Comparison of ENCODE assay signal across 8 cellular contexts in the genomic region with DNA sequence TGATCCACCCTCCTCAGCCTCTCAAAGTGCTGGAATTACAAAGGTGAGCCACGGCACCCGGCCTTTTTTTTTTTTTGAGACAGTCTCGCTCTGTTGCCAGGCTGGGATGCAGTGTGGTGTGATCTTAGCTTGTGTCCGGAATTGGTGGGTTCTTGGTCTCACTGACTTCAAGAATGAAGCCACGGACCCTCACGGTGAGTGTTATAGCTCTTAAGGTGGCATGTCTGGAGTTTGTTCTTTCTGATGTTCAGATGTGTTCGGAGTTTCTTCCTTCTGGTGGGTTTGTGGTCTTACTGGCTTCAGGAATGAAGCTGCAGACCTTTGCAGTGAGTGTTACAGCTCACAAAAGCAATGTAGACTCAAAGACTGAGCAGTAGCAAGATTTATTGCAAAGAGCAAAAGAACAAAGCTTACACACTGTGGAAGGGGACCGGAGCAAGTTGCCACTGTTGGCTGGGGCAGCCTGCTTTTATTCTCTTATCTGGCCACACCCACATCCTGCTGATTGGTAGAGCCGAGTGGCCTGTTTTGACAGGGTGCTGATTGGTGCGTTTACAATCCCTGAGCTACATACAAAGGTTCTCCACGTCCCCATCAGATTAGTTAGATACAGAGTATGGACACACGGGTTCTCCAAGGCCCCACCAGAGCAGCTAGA.
DNase-seq lines count a peak whose midpoint lies in the region; ATAC-seq and TF ChIP-seq lines count a peak whose summit lies in the region.
"Not testable (repeated sequence)": the region's sequence is repeated elsewhere in the genome, so short reads cannot be mapped to it uniquely, and the experiment has no call there.

No MANE protein-coding gene starts in this region.

- RAD21 ChIA-PET in HCT116 (lab: Charles Lee; ENCODE audit: low non-redundant PET in 1 of 2, low total read pairs in 2 of 2, uncharacterized antibody in 2 of 2, unreplicated experiment in 2 of 2) = interaction anchor here in 1 of 2 experiments (1.1 kb wide), 1 partner anchor 46 kb away, joined by 3 read pairs; no protein-coding TSS in a partner anchor

- not testable (repeated sequence) for H2BK5ac ChIP-seq in mesenchymal stem cell (ENCODE audit: low read depth, low read length, poor library complexity, severe bottlenecking)

- peak overlapping the region; percentile 67 for H3K4me2 ChIP-seq in HCT116 (ENCODE audit: low read length)
- not testable (repeated sequence) for H3K4me2 ChIP-seq in mammary epithelial cell (ENCODE audit: insufficient read depth, low read depth, low read length); mesenchymal stem cell (ENCODE audit: low read length, poor library complexity, severe bottlenecking)

- H4K91ac ChIP-seq in mesenchymal stem cell (ENCODE audit: low read length) = not testable (repeated sequence)

- H2BK120ac ChIP-seq in mesenchymal stem cell (ENCODE audit: low read depth, low read length) = not testable (repeated sequence)

- 94% methylated on average over 7 of the region's 12 CpGs for WGBS in mammary epithelial cell (ENCODE audit: low coverage, missing lambda C conversion rate)
- WGBS in mesenchymal stem cell = 96% methylated on average over 12 of the region's 12 CpGs

- H3K4me1 Mint-ChIP-seq in activated CD4-positive, alpha-beta memory T cell treated with anti-CD3 and anti-CD28 coated beads, Interleukin-2, amount 10 ng/mL, durations not matched to agents 7 days and 5 days = peaks cover 78% of the 10 kb centered on the region

- not testable (repeated sequence) for H3K9me3 Mint-ChIP-seq in activated CD4-positive, alpha-beta memory T cell treated with anti-CD3 and anti-CD28 coated beads, Interleukin-2, amount 10 ng/mL, durations not matched to agents 7 days and 5 days

- H3K36me3 Mint-ChIP-seq in activated CD4-positive, alpha-beta memory T cell treated with anti-CD3 and anti-CD28 coated beads, Interleukin-2, amount 10 ng/mL, durations not matched to agents 7 days and 5 days (ENCODE audit: low read depth) = peaks cover 37% of the 10 kb centered on the region

- not testable (repeated sequence) for H3K18ac ChIP-seq in mesenchymal stem cell (ENCODE audit: low read depth in 1 of 2, low read length in 2 of 2)

- intact Hi-C loops in HCT116 (cut with micrococcal nuclease) = loop anchor here (2.0 to 10.0 kb wide), 2 partner anchors 32 to 200 kb away; a partner anchor contains a TSS
- intact Hi-C loops in mammary epithelial cell (cut with micrococcal nuclease) = loop anchor here (2.0 kb wide), 1 partner anchor 132 kb away; no protein-coding TSS in a partner anchor

- not testable (repeated sequence) for H3K27me3 Mint-ChIP-seq in activated CD4-positive, alpha-beta memory T cell treated with anti-CD3 and anti-CD28 coated beads, Interleukin-2, amount 10 ng/mL, durations not matched to agents 7 days and 5 days

- H3K27me3 ChIP-seq in ACC112 (ENCODE audit: insufficient read depth, low read length); HCT116 (ENCODE audit: insufficient read depth, low read length); mammary epithelial cell (ENCODE audit: insufficient read depth, low read length); mesenchymal stem cell (ENCODE audit: control insufficient read depth in 1 of 2, insufficient read depth in 1 of 2, low read length in 2 of 2): not testable (repeated sequence)

- H3K36me3 ChIP-seq in ACC112 (ENCODE audit: insufficient read depth, low read length); HCT116 (ENCODE audit: control insufficient read depth in 1 of 2, insufficient read depth in 2 of 2, low read length in 2 of 2); mammary epithelial cell (ENCODE audit: insufficient read depth, low read length); mesenchymal stem cell (ENCODE audit: control insufficient read depth in 1 of 2, insufficient read depth in 2 of 2, low read depth in 1 of 2, low read length in 2 of 2): not testable (repeated sequence)

- CTCF ChIA-PET in HCT116 (lab: Charles Lee) = interaction anchor here (0.7 to 1.7 kb wide), 2 partner anchors 40 to 136 kb away, joined by 4 read pairs; no protein-coding TSS in a partner anchor
- CTCF ChIA-PET in activated CD4-positive, alpha-beta memory T cell treated with anti-CD3 and anti-CD28 coated beads, Interleukin-2, amount 10 ng/mL, durations not matched to agents 7 days and 5 days (lab: Charles Lee) = interaction anchor here (0.7 to 2.1 kb wide), 2 partner anchors 15 to 272 kb away, joined by 3 to 8 read pairs; no protein-coding TSS in a partner anchor
- CTCF ChIA-PET in mammary epithelial cell (lab: Charles Lee; ENCODE audit: low non-redundant PET) = not testable (repeated sequence)

- not testable (repeated sequence) for H2BK15ac ChIP-seq in mesenchymal stem cell (ENCODE audit: low read depth, poor library complexity, severe bottlenecking)

- H2AK5ac ChIP-seq in mesenchymal stem cell (ENCODE audit: low read length, severe bottlenecking) = not testable (repeated sequence)

- H2BK12ac ChIP-seq in mesenchymal stem cell (ENCODE audit: low read length in 2 of 2) = peak overlapping the region; percentile 28 to 54

- H3K4me1 ChIP-seq in ACC112 (ENCODE audit: control insufficient read depth, insufficient read depth, low read length, unreplicated experiment) = peaks cover 49% of the 10 kb centered on the region
- peaks cover 76 to 88% of the 10 kb centered on the region in 2 experiments for H3K4me1 ChIP-seq in HCT116 (ENCODE audit: control insufficient read depth in 1 of 2, insufficient read depth in 2 of 2, low read length in 2 of 2)
- peaks cover 56% of the 10 kb centered on the region for H3K4me1 ChIP-seq in mammary epithelial cell (ENCODE audit: insufficient read depth, low read length)
- H3K4me1 ChIP-seq in mesenchymal stem cell (ENCODE audit: control insufficient read depth, insufficient read depth, low read depth, low read length) = peaks cover 17% of the 10 kb centered on the region

- H3K9me3 ChIP-seq in HCT116 (ENCODE audit: control insufficient read depth in 1 of 2, insufficient read depth in 1 of 2, low read depth in 1 of 2, low read length in 2 of 2); mammary epithelial cell (replicated peaks; ENCODE audit: insufficient read depth, low read length); mesenchymal stem cell (ENCODE audit: control insufficient read depth, low read length): not testable (repeated sequence)

- peak overlapping the region; percentile 73 for H3K27ac Mint-ChIP-seq in activated CD4-positive, alpha-beta memory T cell treated with anti-CD3 and anti-CD28 coated beads, Interleukin-2, amount 10 ng/mL, durations not matched to agents 7 days and 5 days

- not testable (repeated sequence) for H3K79me1 ChIP-seq in mesenchymal stem cell (replicated peaks; ENCODE audit: low read length, poor library complexity, severe bottlenecking)

- POLR2A ChIA-PET in HCT116 (lab: Charles Lee) = interaction anchor here (0.7 to 30.6 kb wide), 33 partner anchors 9 to 551 kb away, joined by 3 to 680 read pairs (median 6); a partner anchor contains a TSS
- POLR2A ChIA-PET in activated CD4-positive, alpha-beta memory T cell treated with anti-CD3 and anti-CD28 coated beads, Interleukin-2, amount 10 ng/mL, durations not matched to agents 7 days and 5 days (lab: Charles Lee) = interaction anchor here (0.6 kb wide), 1 partner anchor 264 kb away, joined by 3 read pairs; no protein-coding TSS in a partner anchor

- peak overlapping the region in 1 of 2 experiments; percentile 77 for H3K4ac ChIP-seq in mesenchymal stem cell (ENCODE audit: low read depth in 1 of 2, low read length in 2 of 2)

- H4K20me1 ChIP-seq in HCT116 (ENCODE audit: insufficient read depth); mammary epithelial cell (ENCODE audit: insufficient read depth, low read length): not testable (repeated sequence)

- H4K8ac ChIP-seq in mesenchymal stem cell (ENCODE audit: low read length) = not testable (repeated sequence)

- TF ChIP-seq CTCF in HCT116 (IDR thresholded peaks at IDR 0.05 in 2 of 3, conservative IDR thresholded peaks at IDR 0.05 in 1 of 3; ENCODE audit: borderline replicate concordance in 1 of 3, insufficient read depth in 1 of 3, low read depth in 2 of 3, low read length in 2 of 3); mammary epithelial cell (conservative IDR thresholded peaks at IDR 0.05 in 1 of 2, IDR thresholded peaks at IDR 0.05 in 1 of 2; ENCODE audit: extremely low read depth in 1 of 2, insufficient read depth in 1 of 2, low read depth in 1 of 2, low read length in 2 of 2): not testable (repeated sequence)

- BruUV-seq in HCT116 (replicated peaks; lab: Mats Ljungman, UMichigan) (TSS peak; percentile 91), mammary epithelial cell (replicated peaks; lab: Mats Ljungman, UMichigan) (TSS peak; percentile 91)

- in situ Hi-C loops in mammary epithelial cell (cut with MboI; ENCODE audit: low sequenced_read_pairs in 2 of 2) = loop anchor here in 1 of 2 donors (5.0 kb wide), 1 partner anchor 33 kb away; no protein-coding TSS in a partner anchor

- not testable (repeated sequence) for H3K9me2 ChIP-seq in HCT116 (ENCODE audit: insufficient read depth)

- dilution Hi-C loops in mammary epithelial cell (cut with HindIII; ENCODE audit: low sequenced_read_pairs) = not testable (repeated sequence)

- peak; percentile 13 for ATAC-seq in HCT116

- H3K27ac ChIP-seq in ACC112 (ENCODE audit: low read depth, low read length) (peak overlapping the region; percentile 85), HCT116 (ENCODE audit: low read depth, low read length) (peak overlapping the region; percentile 97), mammary epithelial cell (ENCODE audit: insufficient read depth, low read depth, low read length) (peak overlapping the region; percentile 72)
- not testable (repeated sequence) for H3K27ac ChIP-seq in mesenchymal stem cell (ENCODE audit: low read length, poor library complexity, severe bottlenecking)

- DNase-seq in HCT116 (ENCODE audit: low read depth, low spot score) (peak; percentile 81), SW480 (ENCODE audit: low spot score) (peak; percentile 68), mammary epithelial cell (peak; percentile 42)
- DNase-seq in activated CD4-positive, alpha-beta memory T cell treated with anti-CD3 and anti-CD28 coated beads, Interleukin-2, amount 10 ng/mL, durations not matched to agents 7 days and 5 days; mesenchymal stem cell: not testable (repeated sequence)
- peak; percentile 33 for DNase-seq in activated naive CD4-positive, alpha-beta T cell treated with Interleukin-2 at 50 U/mL for 16 hours
- peak; percentile 80 for DNase-seq in stimulated activated CD8-positive, alpha-beta memory T cell treated with anti-CD3 and anti-CD28 coated beads, Interleukin-4, amount 100 ng/mL, for 48 hours

- H3K14ac ChIP-seq in mesenchymal stem cell (ENCODE audit: low read length in 2 of 2) = not testable (repeated sequence)

- H2AFZ ChIP-seq in ACC112 (ENCODE audit: low read length, unreplicated experiment); HCT116 (ENCODE audit: low read depth, low read length, poor library complexity, severe bottlenecking); mammary epithelial cell (ENCODE audit: low read depth, low read length); mesenchymal stem cell (ENCODE audit: low read depth, low read length): not testable (repeated sequence)

- H3K4me3 Mint-ChIP-seq in activated CD4-positive, alpha-beta memory T cell treated with anti-CD3 and anti-CD28 coated beads, Interleukin-2, amount 10 ng/mL, durations not matched to agents 7 days and 5 days = not testable (repeated sequence)

- not testable (repeated sequence) for H3K79me2 ChIP-seq in ACC112 (ENCODE audit: control insufficient read depth, insufficient read depth, low read length, unreplicated experiment); HCT116 (ENCODE audit: insufficient read depth, low read length); mammary epithelial cell (ENCODE audit: insufficient read depth, low read length)

- not testable (repeated sequence) for H3K4me3 ChIP-seq in ACC112 (ENCODE audit: low read depth, low read length); mammary epithelial cell (replicated peaks in 1 of 3; ENCODE audit: insufficient read depth in 1 of 3, low read depth in 2 of 3, low read length in 3 of 3); mesenchymal stem cell (ENCODE audit: insufficient read depth in 1 of 2, low read depth in 1 of 2, low read length in 2 of 2)
- H3K4me3 ChIP-seq in HCT116 (replicated peaks in 1 of 2; ENCODE audit: low read depth in 1 of 2, low read length in 2 of 2) = peak overlapping the region in 1 of 2 experiments; percentile 31; a peak in 2 of 4 replicates

- peak; percentile 99 for TF ChIP-seq POLR2A in HCT116 (IDR thresholded peaks at IDR 0.05; ENCODE audit: borderline replicate concordance, extremely low read depth, insufficient read depth, insufficient read length)

- peak overlapping the region; percentile 69 for H3K9ac ChIP-seq in HCT116 (ENCODE audit: low read length)
- not testable (repeated sequence) for H3K9ac ChIP-seq in mammary epithelial cell (ENCODE audit: insufficient read depth, low read length); mesenchymal stem cell (ENCODE audit: low read length)

- not testable (repeated sequence) for TF ChIP-seq RAD21 in HCT116 (IDR thresholded peaks at IDR 0.05; ENCODE audit: low read depth)

- H3K23ac ChIP-seq in mesenchymal stem cell (ENCODE audit: low read length in 2 of 2) = not testable (repeated sequence)
